ENCODE assay signal across 8 cellular contexts in genomic region chr5:127228540-127229184, GRCh38.
A peak's percentile ranks its signal among the peaks of the same experiment; 100 is the strongest.
DNase-seq lines count a peak whose midpoint lies in the region; ATAC-seq and TF ChIP-seq lines count a peak whose summit lies in the region.

No MANE protein-coding gene starts in this region.

- intact Hi-C loops in naive thymus-derived CD4-positive, alpha-beta T cell (cut with micrococcal nuclease) = loop anchor here (1.0 to 10.0 kb wide), 7 partner anchors 155 to 854 kb away; partner anchors contain the start of genes MARCHF3 (in 2 of the 2), C5orf63 (in 1 of the 2), PHAX (in 1 of the 2) and SLC12A2 (in 1 of the 2)

- no peaks in the 10 kb centered on the region for H3K36me3 ChIP-seq in BLaER1
- H3K36me3 ChIP-seq in Loucy (ENCODE audit: insufficient read depth, low read length) = no peaks in the 10 kb centered on the region
- H3K36me3 ChIP-seq in ectodermal cell (ENCODE audit: control insufficient read depth, insufficient read depth, low read length) = no peaks in the 10 kb centered on the region
- no peaks in the 10 kb centered on the region for H3K36me3 ChIP-seq in naive thymus-derived CD4-positive, alpha-beta T cell (ENCODE audit: control insufficient read depth in 2 of 3, insufficient read depth in 3 of 3, low read length in 3 of 3)

- H3K9ac ChIP-seq in BLaER1 = peak overlapping the region; percentile 80; the same call in 1 of the 2 replicates
- H3K9ac ChIP-seq in Loucy (ENCODE audit: low read depth, low read length, poor library complexity, severe bottlenecking) = peak overlapping the region; percentile 72

- peak overlapping the region; percentile 73 for H3K4me3 ChIP-seq in BLaER1
- H3K4me3 ChIP-seq in Loucy (ENCODE audit: low read length, poor library complexity, severe bottlenecking) = peak overlapping the region; percentile 75
- H3K4me3 ChIP-seq in ectodermal cell (ENCODE audit: insufficient read depth, low read depth, low read length) = peak overlapping the region; percentile 29
- peak overlapping the region; percentile 66 for H3K4me3 ChIP-seq in naive thymus-derived CD4-positive, alpha-beta T cell (ENCODE audit: low read length)

- peak overlapping the region; percentile 85 for H2AFZ ChIP-seq in Loucy (ENCODE audit: low read length)

- H4K20me1 ChIP-seq in BLaER1 (no peaks in the 10 kb centered on the region), Loucy (ENCODE audit: insufficient read depth, low read length, poor library complexity, severe bottlenecking) (no peaks in the 10 kb centered on the region)

- peaks cover 0 to 24% (median 7%) of the 10 kb centered on the region in 5 donors for H3K36me3 Mint-ChIP-seq in naive thymus-derived CD4-positive, alpha-beta T cell

- peak overlapping the region; percentile 73 to 88 (median 80) for H3K4me3 Mint-ChIP-seq in naive thymus-derived CD4-positive, alpha-beta T cell

- H3K27ac ChIP-seq in BLaER1 (peak overlapping the region; percentile 80; the same call in 1 of the 2 replicates), ectodermal cell (ENCODE audit: insufficient read depth, low read depth, low read length, poor library complexity, severe bottlenecking) (no peak overlapping the region)
- H3K27ac ChIP-seq in naive thymus-derived CD4-positive, alpha-beta T cell (ENCODE audit: low read depth, low read length) = peak overlapping the region; percentile 62

- TF ChIP-seq CTCF in Loucy (conservative IDR thresholded peaks at IDR 0.05; ENCODE audit: low read length) = no peak

- peaks cover 0 to 46% (median 8%) of the 10 kb centered on the region in 11 donors for H3K9me3 Mint-ChIP-seq in naive thymus-derived CD4-positive, alpha-beta T cell

- no peaks in the 10 kb centered on the region for H3K79me2 ChIP-seq in Loucy (ENCODE audit: insufficient read depth, low read length)

- H3K27ac Mint-ChIP-seq in naive thymus-derived CD4-positive, alpha-beta T cell = peak overlapping the region in 8 of 9 donors; percentile 74 to 88 (median 85)

- POLR2A ChIA-PET in naive thymus-derived CD4-positive, alpha-beta T cell (lab: Charles Lee) = interaction anchor here (0.6 to 2.9 kb wide), 7 partner anchors 50 to 720 kb away, joined by 3 to 22 read pairs (median 5); partner anchors contain the start of genes C5orf63, LMNB1 and PHAX

- H3K27me3 Mint-ChIP-seq in naive thymus-derived CD4-positive, alpha-beta T cell = peaks cover 0 to 5% (median 0%) of the 10 kb centered on the region in 5 donors

- peak in 1 of 9 donors; percentile 21 for DNase-seq in naive thymus-derived CD4-positive, alpha-beta T cell
- DNase-seq in SW480 (ENCODE audit: low spot score) (no peak), NCI-H1092 (lab: John Stamatoyannopoulos, UW) (no peak)

- CTCF ChIA-PET in naive thymus-derived CD4-positive, alpha-beta T cell (lab: Charles Lee) = interaction anchor here (1.2 to 1.5 kb wide), 2 partner anchors 9 to 391 kb away, joined by 3 to 4 read pairs; no protein-coding TSS in a partner anchor

- WGBS in ectodermal cell, 2 experiments = 71 to 74% methylated on average over 18 of the region's 18 CpGs

- H3K4me1 ChIP-seq in BLaER1 = peaks cover 15% of the 10 kb centered on the region
- no peaks in the 10 kb centered on the region for H3K4me1 ChIP-seq in Loucy (ENCODE audit: insufficient read depth, low read length, poor library complexity, severe bottlenecking)
- H3K4me1 ChIP-seq in ectodermal cell (ENCODE audit: control insufficient read depth, insufficient read depth, low read length) = peaks cover 5% of the 10 kb centered on the region
- peaks cover 0 to 15% of the 10 kb centered on the region in 2 donors for H3K4me1 ChIP-seq in naive thymus-derived CD4-positive, alpha-beta T cell (ENCODE audit: control insufficient read depth in 2 of 2, insufficient read depth in 2 of 2, low read length in 2 of 2)

- peaks cover 7 to 28% (median 18%) of the 10 kb centered on the region in 7 donors for H3K4me1 Mint-ChIP-seq in naive thymus-derived CD4-positive, alpha-beta T cell

- H3K9me3 ChIP-seq in BLaER1 = 0 out of 2 replicates have a peak, but pooled peaks cover 4% of the 10 kb centered on the region
- H3K9me3 ChIP-seq in Loucy (ENCODE audit: insufficient read depth, low read depth, low read length) = no peaks in the 10 kb centered on the region
- H3K9me3 ChIP-seq in ectodermal cell (ENCODE audit: control insufficient read depth, low read length) = no peaks in the 10 kb centered on the region
- H3K9me3 ChIP-seq in naive thymus-derived CD4-positive, alpha-beta T cell (ENCODE audit: control insufficient read depth in 2 of 3, low read length in 3 of 3) = peaks cover 0 to 5% (median 0%) of the 10 kb centered on the region in 3 experiments

- H3K27me3 ChIP-seq in BLaER1 (no peaks in the 10 kb centered on the region; the same call in 1 of the 2 replicates), Loucy (ENCODE audit: insufficient read depth, low read length, poor library complexity, severe bottlenecking) (no peaks in the 10 kb centered on the region), ectodermal cell (ENCODE audit: control insufficient read depth, insufficient read depth, low read length, poor library complexity, severe bottlenecking) (peaks cover 21% of the 10 kb centered on the region)
- H3K27me3 ChIP-seq in naive thymus-derived CD4-positive, alpha-beta T cell (ENCODE audit: control insufficient read depth in 2 of 2, insufficient read depth in 2 of 2, low read length in 2 of 2) = no peaks in the 10 kb centered on the region

- no peaks in the 10 kb centered on the region for H3F3A ChIP-seq in Loucy (ENCODE audit: low read depth)

- peak overlapping the region; percentile 94 for H3K4me2 ChIP-seq in BLaER1
- peak overlapping the region; percentile 66 for H3K4me2 ChIP-seq in Loucy (ENCODE audit: low read depth, low read length, poor library complexity, severe bottlenecking)

- no peak for ATAC-seq in naive thymus-derived CD4-positive, alpha-beta T cell
- ATAC-seq in HG02973 (IDR thresholded peaks at IDR 0.05; ENCODE audit: unreplicated experiment) = no peak
- no peak for ATAC-seq in GM18909 (IDR thresholded peaks at IDR 0.05; ENCODE audit: poor library complexity, unreplicated experiment)

- no peaks in the 10 kb centered on the region for H3K9me2 ChIP-seq in Loucy (replicated peaks; ENCODE audit: low read depth, low read length)
